In genomic region chr5:39622281-39622680, GRCh38 we compare ENCODE assay signal across 35 cellular contexts.
"Had no signal": no experiment of that assay in that cellular context is flagged by ENCODE, and none has a peak within 500 bp of the region (broad histone marks: within the 10 kb centered on the region; RNA-seq: fewer than 3 reads in every experiment).

No MANE protein-coding gene starts in this region.

- H3K9me3 ChIP-seq: adrenal gland, body of pancreas, breast epithelium had no signal

- H3K9me3 Mint-ChIP-seq: activated B cell treated with CpG ODN at 0.5 μM for 24 hours; activated CD4-positive, alpha-beta memory T cell treated with anti-CD3 and anti-CD28 coated beads for 36 hours; activated CD4-positive, alpha-beta T cell treated with anti-CD3 and anti-CD28 coated beads, Interleukin-2, amount 10 ng/mL, durations not matched to agents 24 days and 14 days; activated CD8-positive, alpha-beta T cell treated with anti-CD3 and anti-CD28 coated beads for 36 hours; activated naive CD4-positive, alpha-beta T cell treated with anti-CD3 and anti-CD28 coated beads for 36 hours; activated naive CD4-positive, alpha-beta T cell treated with anti-CD3 and anti-CD28 coated beads, Interleukin-2, amount 50 U/mL, for 72 hours; activated naive CD8-positive, alpha-beta T cell treated with anti-CD3 and anti-CD28 coated beads for 36 hours; activated T-cell treated with anti-CD3 and anti-CD28 coated beads, Interleukin-2, amount 50 U/mL, for 4 hours; activated T-cell treated with anti-CD3 and anti-CD28 coated beads, Interleukin-2, amount 50 U/mL, for 72 hours; activated T-helper 1 cell treated with anti-CD3 and anti-CD28 coated beads, Interleukin-12 subunit alpha, Interleukin-12 subunit beta, Interleukin-2, Interleukin-4 antibody, amounts not matched to agents 30 ng/mL and 10 ng/mL and 1 ng/mL, durations not matched to agents 14 hours and 24 hours and 36 hours; activated T-helper 17 cell treated with anti-CD3 and anti-CD28 coated beads, Interleukin-2, amount 50 U/mL, for 72 hours; T-helper 1 cell treated with Interleukin-12 subunit alpha and Interleukin-12 subunit beta and Interleukin-4 antibody, amounts not matched to agents 30 μg/mL and 1 μg/mL, for 36 hours; T-helper 2 cell treated with Interferon-gamma antibody and Interleukin-4, amounts not matched to agents 5 μg/mL and 100 μg/mL, for 36 hours had no signal

- H3K36me3 Mint-ChIP-seq: activated CD4-positive, alpha-beta memory T cell treated with anti-CD3 and anti-CD28 coated beads for 36 hours; activated naive CD4-positive, alpha-beta T cell treated with anti-CD3 and anti-CD28 coated beads, Interleukin-2, amount 50 U/mL, for 72 hours; activated naive CD8-positive, alpha-beta T cell treated with anti-CD3 and anti-CD28 coated beads for 36 hours had no signal

- DNase-seq: activated B cell treated with CpG ODN at 0.5 μM for 24 hours; activated CD4-positive, alpha-beta memory T cell treated with anti-CD3 and anti-CD28 coated beads for 36 hours; activated CD4-positive, alpha-beta T cell treated with anti-CD3 and anti-CD28 coated beads for 4 hours; activated CD4-positive, alpha-beta T cell treated with anti-CD3 and anti-CD28 coated beads, Interleukin-2, amount 10 ng/mL, durations not matched to agents 24 days and 14 days; activated CD4-positive, alpha-beta T cell treated with anti-CD3 and anti-CD28 coated beads, Interleukin-2, amount 50 U/mL, for 1 hour; activated CD4-positive, alpha-beta T cell treated with anti-CD3 and anti-CD28 coated beads, Interleukin-2, amount 50 U/mL, for 4 hours; activated CD4-positive, CD25-positive, alpha-beta regulatory T cell treated with anti-CD3 and anti-CD28 coated beads, Interleukin-2, amount 50 U/mL, for 72 hours; activated CD8-positive, alpha-beta memory T cell treated with anti-CD3 and anti-CD28 coated beads, Interleukin-2, amount 50 U/mL, for 4 hours; activated CD8-positive, alpha-beta T cell treated with anti-CD3 and anti-CD28 coated beads for 36 hours; activated effector memory CD4-positive, alpha-beta T cell treated with anti-CD3 and anti-CD28 coated beads, Interleukin-2, amount 50 U/mL, for 16 hours; activated gamma-delta T cell treated with Interleukin-2 at 50 U/mL for 16 hours; activated naive CD4-positive, alpha-beta T cell; activated naive CD4-positive, alpha-beta T cell treated with anti-CD3 and anti-CD28 coated beads for 36 hours; activated naive CD4-positive, alpha-beta T cell treated with anti-CD3 and anti-CD28 coated beads, Interleukin-2, amount 50 U/mL, for 16 hours; activated naive CD8-positive, alpha-beta T cell treated with anti-CD3 and anti-CD28 coated beads for 36 hours; activated T-cell treated with anti-CD3 and anti-CD28 coated beads for 4 hours; activated T-cell treated with anti-CD3 and anti-CD28 coated beads, Interleukin-2, amount 50 U/mL, for 1 hour; activated T-cell treated with anti-CD3 and anti-CD28 coated beads, Interleukin-2, amount 50 U/mL, for 4 hours; activated T-cell treated with anti-CD3 and anti-CD28 coated beads, Interleukin-2, amount 50 U/mL, for 72 hours; adrenal gland; amniotic stem cell; aorta; body of pancreas; brain microvascular endothelial cell; central memory CD4-positive, alpha-beta T cell; SW 1271; T-helper 1 cell; T-helper 2 cell; T-helper 9 cell had no signal

- H3K27ac Mint-ChIP-seq: activated B cell treated with CpG ODN at 0.5 μM for 24 hours; activated CD4-positive, alpha-beta memory T cell treated with anti-CD3 and anti-CD28 coated beads for 36 hours; activated CD4-positive, alpha-beta T cell treated with anti-CD3 and anti-CD28 coated beads, Interleukin-2, amount 10 ng/mL, durations not matched to agents 24 days and 14 days; activated CD8-positive, alpha-beta T cell treated with anti-CD3 and anti-CD28 coated beads for 36 hours; activated naive CD4-positive, alpha-beta T cell treated with anti-CD3 and anti-CD28 coated beads for 36 hours; activated naive CD4-positive, alpha-beta T cell treated with anti-CD3 and anti-CD28 coated beads, Interleukin-2, amount 50 U/mL, for 72 hours; activated naive CD8-positive, alpha-beta T cell treated with anti-CD3 and anti-CD28 coated beads for 36 hours; activated T-cell treated with anti-CD3 and anti-CD28 coated beads, Interleukin-2, amount 50 U/mL, for 72 hours; activated T-helper 1 cell treated with anti-CD3 and anti-CD28 coated beads, Interleukin-12 subunit alpha, Interleukin-12 subunit beta, Interleukin-2, Interleukin-4 antibody, amounts not matched to agents 30 ng/mL and 10 ng/mL and 1 ng/mL, durations not matched to agents 14 hours and 24 hours and 36 hours; activated T-helper 17 cell treated with anti-CD3 and anti-CD28 coated beads, Interleukin-2, amount 50 U/mL, for 72 hours; T-helper 1 cell treated with Interleukin-12 subunit alpha and Interleukin-12 subunit beta and Interleukin-4 antibody, amounts not matched to agents 30 μg/mL and 1 μg/mL, for 36 hours; T-helper 2 cell treated with Interferon-gamma antibody and Interleukin-4, amounts not matched to agents 5 μg/mL and 100 μg/mL, for 36 hours had no signal

- H3K4me1 ChIP-seq: adrenal gland, breast epithelium had no signal

- ATAC-seq: activated CD8-positive, alpha-beta T cell treated with anti-CD3 and anti-CD28 coated beads for 36 hours; activated naive CD4-positive, alpha-beta T cell treated with anti-CD3 and anti-CD28 coated beads, Interleukin-2, amount 50 U/mL, for 72 hours; activated T-cell treated with anti-CD3 and anti-CD28 coated beads, Interleukin-2, amount 50 U/mL, for 72 hours; activated T-helper 17 cell treated with anti-CD3 and anti-CD28 coated beads, Interleukin-2, amount 50 U/mL, for 72 hours; body of pancreas had no signal

- H3K36me3 ChIP-seq: adrenal gland, brain microvascular endothelial cell, breast epithelium had no signal

- H3K4me3 ChIP-seq: adrenal gland, body of pancreas, breast epithelium had no signal

- H3K27ac ChIP-seq: adrenal gland, body of pancreas, brain microvascular endothelial cell, breast epithelium had no signal

- H3K27me3 ChIP-seq: adrenal gland, body of pancreas, brain microvascular endothelial cell, breast epithelium had no signal

- H3K4me3 Mint-ChIP-seq: activated B cell treated with CpG ODN at 0.5 μM for 24 hours; activated CD4-positive, alpha-beta memory T cell treated with anti-CD3 and anti-CD28 coated beads for 36 hours; activated CD4-positive, alpha-beta T cell treated with anti-CD3 and anti-CD28 coated beads, Interleukin-2, amount 10 ng/mL, durations not matched to agents 24 days and 14 days; activated CD8-positive, alpha-beta T cell treated with anti-CD3 and anti-CD28 coated beads for 36 hours; activated naive CD4-positive, alpha-beta T cell treated with anti-CD3 and anti-CD28 coated beads for 36 hours; activated naive CD8-positive, alpha-beta T cell treated with anti-CD3 and anti-CD28 coated beads for 36 hours; activated T-cell treated with anti-CD3 and anti-CD28 coated beads, Interleukin-2, amount 50 U/mL, for 4 hours; activated T-cell treated with anti-CD3 and anti-CD28 coated beads, Interleukin-2, amount 50 U/mL, for 72 hours; activated T-helper 1 cell treated with anti-CD3 and anti-CD28 coated beads, Interleukin-12 subunit alpha, Interleukin-12 subunit beta, Interleukin-2, Interleukin-4 antibody, amounts not matched to agents 30 ng/mL and 10 ng/mL and 1 ng/mL, durations not matched to agents 14 hours and 24 hours and 36 hours; activated T-helper 17 cell treated with anti-CD3 and anti-CD28 coated beads, Interleukin-2, amount 50 U/mL, for 72 hours; T-helper 1 cell treated with Interleukin-12 subunit alpha and Interleukin-12 subunit beta and Interleukin-4 antibody, amounts not matched to agents 30 μg/mL and 1 μg/mL, for 36 hours; T-helper 2 cell treated with Interferon-gamma antibody and Interleukin-4, amounts not matched to agents 5 μg/mL and 100 μg/mL, for 36 hours had no signal

- H3K4me1 Mint-ChIP-seq: activated B cell treated with CpG ODN at 0.5 μM for 24 hours; activated CD4-positive, alpha-beta T cell treated with anti-CD3 and anti-CD28 coated beads, Interleukin-2, amount 10 ng/mL, durations not matched to agents 24 days and 14 days; activated naive CD8-positive, alpha-beta T cell treated with anti-CD3 and anti-CD28 coated beads for 36 hours; activated T-helper 17 cell treated with anti-CD3 and anti-CD28 coated beads, Interleukin-2, amount 50 U/mL, for 72 hours had no signal
